ENCODE assay signal across 27 cellular contexts in genomic region chr11:75780888-75781287, GRCh38.
"Had no signal": no experiment of that assay in that cellular context is flagged by ENCODE, and none has a peak within 500 bp of the region (broad histone marks: within the 10 kb centered on the region; RNA-seq: fewer than 3 reads in every experiment).

No MANE protein-coding gene starts in this region.

- H3K27me3 ChIP-seq: adrenal gland, MG63, SJCRH30 had no signal

- DNase-seq: activated CD4-positive, alpha-beta T cell treated with anti-CD3 and anti-CD28 coated beads, Interleukin-2, amount 50 U/mL, for 1 hour; activated CD4-positive, CD25-positive, alpha-beta regulatory T cell; activated CD8-positive, alpha-beta memory T cell treated with anti-CD3 and anti-CD28 coated beads, Interleukin-2, amount 50 U/mL, for 4 hours; activated CD8-positive, alpha-beta T cell treated with anti-CD3 and anti-CD28 coated beads for 36 hours; activated gamma-delta T cell treated with Interleukin-2 at 50 U/mL for 16 hours; activated naive CD4-positive, alpha-beta T cell treated with anti-CD3 and anti-CD28 coated beads, Interleukin-2, amount 10 ng/mL, durations not matched to agents 7 days and 5 days; activated naive CD8-positive, alpha-beta T cell treated with anti-CD3 and anti-CD28 coated beads, Interleukin-2, amount 10 ng/mL, durations not matched to agents 7 days and 5 days; activated T-cell treated with anti-CD3 and anti-CD28 coated beads, Interleukin-2, amount 50 U/mL, for 72 hours; adrenal gland; anterior cingulate cortex; MG63; MV-4-11; NCI-H1092 treated with DMSO at 0.1 percent for 48 hours; NCI-H1417 treated with DMSO at 0.1 percent for 48 hours; NCI-H187; NCI-H2081; NCI-H510A treated with DMSO at 0.1 percent for 48 hours; NCI-H69; NK-92 treated with Interleukin-12 subunit alpha and Interleukin-12 subunit beta, amount 100 ng/mL, for 24 hours; OCI-M1; RPMI8226; SJCRH30; T-cell had no signal

- H3K4me3 ChIP-seq: adrenal gland, MG63, SJCRH30 had no signal

- H3K27ac Mint-ChIP-seq: activated CD8-positive, alpha-beta T cell treated with anti-CD3 and anti-CD28 coated beads for 36 hours; activated naive CD4-positive, alpha-beta T cell treated with anti-CD3 and anti-CD28 coated beads, Interleukin-2, amount 10 ng/mL, durations not matched to agents 7 days and 5 days; activated naive CD8-positive, alpha-beta T cell treated with anti-CD3 and anti-CD28 coated beads, Interleukin-2, amount 10 ng/mL, durations not matched to agents 7 days and 5 days; activated T-cell treated with anti-CD3 and anti-CD28 coated beads, Interleukin-2, amount 50 U/mL, for 72 hours; activated T-helper 2 cell treated with anti-CD3 and anti-CD28 coated beads, Interferon-gamma antibody, Interleukin-2, Interleukin-4, amounts not matched to agents 10 μg/mL and 5 μg/mL and 100 μg/mL, durations not matched to agents 14 hours and 24 hours and 36 hours; T-cell had no signal

- H3K4me3 Mint-ChIP-seq: activated CD8-positive, alpha-beta T cell treated with anti-CD3 and anti-CD28 coated beads for 36 hours; activated naive CD4-positive, alpha-beta T cell treated with anti-CD3 and anti-CD28 coated beads, Interleukin-2, amount 10 ng/mL, durations not matched to agents 7 days and 5 days; activated naive CD8-positive, alpha-beta T cell treated with anti-CD3 and anti-CD28 coated beads, Interleukin-2, amount 10 ng/mL, durations not matched to agents 7 days and 5 days; activated T-cell treated with anti-CD3 and anti-CD28 coated beads, Interleukin-2, amount 50 U/mL, for 72 hours; T-cell had no signal

- H3K4me1 ChIP-seq: adrenal gland, SJCRH30 had no signal

- H3K36me3 ChIP-seq: adrenal gland, MG63, SJCRH30 had no signal

- H3K9me3 Mint-ChIP-seq: activated CD8-positive, alpha-beta T cell treated with anti-CD3 and anti-CD28 coated beads for 36 hours; activated naive CD4-positive, alpha-beta T cell treated with anti-CD3 and anti-CD28 coated beads, Interleukin-2, amount 10 ng/mL, durations not matched to agents 7 days and 5 days; activated naive CD8-positive, alpha-beta T cell treated with anti-CD3 and anti-CD28 coated beads, Interleukin-2, amount 10 ng/mL, durations not matched to agents 7 days and 5 days; activated T-cell treated with anti-CD3 and anti-CD28 coated beads, Interleukin-2, amount 50 U/mL, for 72 hours; activated T-helper 2 cell treated with anti-CD3 and anti-CD28 coated beads, Interferon-gamma antibody, Interleukin-2, Interleukin-4, amounts not matched to agents 10 μg/mL and 5 μg/mL and 100 μg/mL, durations not matched to agents 14 hours and 24 hours and 36 hours; T-cell had no signal

- H3K27ac ChIP-seq: adrenal gland, SJCRH30, VCaP had no signal

- H3K36me3 Mint-ChIP-seq: activated naive CD4-positive, alpha-beta T cell treated with anti-CD3 and anti-CD28 coated beads, Interleukin-2, amount 10 ng/mL, durations not matched to agents 7 days and 5 days; activated naive CD8-positive, alpha-beta T cell treated with anti-CD3 and anti-CD28 coated beads, Interleukin-2, amount 10 ng/mL, durations not matched to agents 7 days and 5 days; T-cell had no signal

- H3K27me3 Mint-ChIP-seq: activated CD8-positive, alpha-beta T cell treated with anti-CD3 and anti-CD28 coated beads for 36 hours; activated naive CD4-positive, alpha-beta T cell treated with anti-CD3 and anti-CD28 coated beads, Interleukin-2, amount 10 ng/mL, durations not matched to agents 7 days and 5 days; activated naive CD8-positive, alpha-beta T cell treated with anti-CD3 and anti-CD28 coated beads, Interleukin-2, amount 10 ng/mL, durations not matched to agents 7 days and 5 days; T-cell had no signal

- H3K9me3 ChIP-seq: adrenal gland, MG63, SJCRH30 had no signal

- ATAC-seq: activated CD8-positive, alpha-beta T cell treated with anti-CD3 and anti-CD28 coated beads for 36 hours; activated T-cell treated with anti-CD3 and anti-CD28 coated beads, Interleukin-2, amount 50 U/mL, for 72 hours; Panc1; Right ventricle myocardium inferior; T-cell had no signal
